Comparison of ENCODE assay signal across 2 cellular contexts in genomic region chr20:53736757-53737403, GRCh38.
TF ChIP-seq lines count a peak whose summit lies in the region.

No MANE protein-coding gene starts in this region.

TF ChIP-seq in GM23338, 12 proteins besides CTCF, POLR2A, EP300 and RAD21:
- TF ChIP-seq CREB1 (CRISPR knock-in tag; IDR thresholded peaks at IDR 0.05; ENCODE audit: low read depth) = no peak
- TF ChIP-seq ZNF114 (CRISPR knock-in tag; IDR thresholded peaks at IDR 0.05) = no peak
- no peak for TF ChIP-seq POLR2AphosphoS5 (IDR thresholded peaks at IDR 0.05; ENCODE audit: low read depth)
- TF ChIP-seq EZH2phosphoT487 (IDR thresholded peaks at IDR 0.05; ENCODE audit: unreplicated experiment) = no peak
- TF ChIP-seq STAT1 (IDR thresholded peaks at IDR 0.05; ENCODE audit: unreplicated experiment) = no peak
- no peak for TF ChIP-seq EZH2 (IDR thresholded peaks at IDR 0.05; ENCODE audit: low read depth, unreplicated experiment)
- no peak for TF ChIP-seq ETS1 (IDR thresholded peaks at IDR 0.05)
- no peak for TF ChIP-seq ZNF331 (CRISPR knock-in tag; IDR thresholded peaks at IDR 0.05; ENCODE audit: low read depth)
- TF ChIP-seq JUNB (IDR thresholded peaks at IDR 0.05; ENCODE audit: unreplicated experiment) = no peak
- TF ChIP-seq REST (IDR thresholded peaks at IDR 0.05; ENCODE audit: unreplicated experiment) = no peak
- TF ChIP-seq, protein P1, sequence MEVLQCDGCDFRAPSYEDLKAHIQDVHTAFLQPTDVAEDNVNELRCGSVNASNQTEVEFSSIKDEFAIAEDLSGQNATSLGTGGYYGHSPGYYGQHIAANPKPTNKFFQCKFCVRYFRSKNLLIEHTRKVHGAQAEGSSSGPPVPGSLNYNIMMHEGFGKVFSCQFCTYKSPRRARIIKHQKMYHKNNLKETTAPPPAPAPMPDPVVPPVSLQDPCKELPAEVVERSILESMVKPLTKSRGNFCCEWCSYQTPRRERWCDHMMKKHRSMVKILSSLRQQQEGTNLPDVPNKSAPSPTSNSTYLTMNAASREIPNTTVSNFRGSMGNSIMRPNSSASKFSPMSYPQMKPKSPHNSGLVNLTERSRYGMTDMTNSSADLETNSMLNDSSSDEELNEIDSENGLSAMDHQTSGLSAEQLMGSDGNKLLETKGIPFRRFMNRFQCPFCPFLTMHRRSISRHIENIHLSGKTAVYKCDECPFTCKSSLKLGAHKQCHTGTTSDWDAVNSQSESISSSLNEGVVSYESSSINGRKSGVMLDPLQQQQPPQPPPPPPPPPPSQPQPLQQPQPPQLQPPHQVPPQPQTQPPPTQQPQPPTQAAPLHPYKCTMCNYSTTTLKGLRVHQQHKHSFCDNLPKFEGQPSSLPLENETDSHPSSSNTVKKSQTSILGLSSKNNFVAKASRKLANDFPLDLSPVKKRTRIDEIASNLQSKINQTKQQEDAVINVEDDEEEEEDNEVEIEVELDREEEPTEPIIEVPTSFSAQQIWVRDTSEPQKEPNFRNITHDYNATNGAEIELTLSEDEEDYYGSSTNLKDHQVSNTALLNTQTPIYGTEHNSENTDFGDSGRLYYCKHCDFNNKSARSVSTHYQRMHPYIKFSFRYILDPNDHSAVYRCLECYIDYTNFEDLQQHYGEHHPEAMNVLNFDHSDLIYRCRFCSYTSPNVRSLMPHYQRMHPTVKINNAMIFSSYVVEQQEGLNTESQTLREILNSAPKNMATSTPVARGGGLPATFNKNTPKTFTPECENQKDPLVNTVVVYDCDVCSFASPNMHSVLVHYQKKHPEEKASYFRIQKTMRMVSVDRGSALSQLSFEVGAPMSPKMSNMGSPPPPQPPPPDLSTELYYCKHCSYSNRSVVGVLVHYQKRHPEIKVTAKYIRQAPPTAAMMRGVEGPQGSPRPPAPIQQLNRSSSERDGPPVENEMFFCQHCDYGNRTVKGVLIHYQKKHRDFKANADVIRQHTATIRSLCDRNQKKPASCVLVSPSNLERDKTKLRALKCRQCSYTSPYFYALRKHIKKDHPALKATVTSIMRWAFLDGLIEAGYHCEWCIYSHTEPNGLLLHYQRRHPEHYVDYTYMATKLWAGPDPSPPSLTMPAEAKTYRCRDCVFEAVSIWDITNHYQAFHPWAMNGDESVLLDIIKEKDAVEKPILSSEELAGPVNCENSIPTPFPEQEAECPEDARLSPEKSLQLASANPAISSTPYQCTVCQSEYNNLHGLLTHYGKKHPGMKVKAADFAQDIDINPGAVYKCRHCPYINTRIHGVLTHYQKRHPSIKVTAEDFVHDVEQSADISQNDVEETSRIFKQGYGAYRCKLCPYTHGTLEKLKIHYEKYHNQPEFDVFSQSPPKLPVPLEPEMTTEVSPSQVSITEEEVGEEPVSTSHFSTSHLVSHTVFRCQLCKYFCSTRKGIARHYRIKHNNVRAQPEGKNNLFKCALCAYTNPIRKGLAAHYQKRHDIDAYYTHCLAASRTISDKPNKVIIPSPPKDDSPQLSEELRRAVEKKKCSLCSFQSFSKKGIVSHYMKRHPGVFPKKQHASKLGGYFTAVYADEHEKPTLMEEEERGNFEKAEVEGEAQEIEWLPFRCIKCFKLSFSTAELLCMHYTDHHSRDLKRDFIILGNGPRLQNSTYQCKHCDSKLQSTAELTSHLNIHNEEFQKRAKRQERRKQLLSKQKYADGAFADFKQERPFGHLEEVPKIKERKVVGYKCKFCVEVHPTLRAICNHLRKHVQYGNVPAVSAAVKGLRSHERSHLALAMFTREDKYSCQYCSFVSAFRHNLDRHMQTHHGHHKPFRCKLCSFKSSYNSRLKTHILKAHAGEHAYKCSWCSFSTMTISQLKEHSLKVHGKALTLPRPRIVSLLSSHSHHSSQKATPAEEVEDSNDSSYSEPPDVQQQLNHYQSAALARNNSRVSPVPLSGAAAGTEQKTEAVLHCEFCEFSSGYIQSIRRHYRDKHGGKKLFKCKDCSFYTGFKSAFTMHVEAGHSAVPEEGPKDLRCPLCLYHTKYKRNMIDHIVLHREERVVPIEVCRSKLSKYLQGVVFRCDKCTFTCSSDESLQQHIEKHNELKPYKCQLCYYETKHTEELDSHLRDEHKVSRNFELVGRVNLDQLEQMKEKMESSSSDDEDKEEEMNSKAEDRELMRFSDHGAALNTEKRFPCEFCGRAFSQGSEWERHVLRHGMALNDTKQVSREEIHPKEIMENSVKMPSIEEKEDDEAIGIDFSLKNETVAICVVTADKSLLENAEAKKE (CRISPR knock-in tag; IDR thresholded peaks at IDR 0.05) = no peak
- TF ChIP-seq NANOG (IDR thresholded peaks at IDR 0.05; ENCODE audit: borderline replicate concordance) = no peak

TF ChIP-seq in H1, 55 proteins besides CTCF, POLR2A, EP300 and RAD21:
- TF ChIP-seq SIN3A (conservative IDR thresholded peaks at IDR 0.05 in 1 of 2, IDR thresholded peaks at IDR 0.05 in 1 of 2; ENCODE audit: low read depth in 1 of 2, low read length in 2 of 2) (no peak), BACH1 (IDR thresholded peaks at IDR 0.05; ENCODE audit: low read length) (no peak), POU5F1 (IDR thresholded peaks at IDR 0.05; ENCODE audit: low read depth, low read length) (no peak), PHF8 (conservative IDR thresholded peaks at IDR 0.05; ENCODE audit: low read depth, low read length) (no peak), YY1 (IDR thresholded peaks at IDR 0.05; ENCODE audit: low read depth, low read length) (peak; percentile 90), SUZ12 (IDR thresholded peaks at IDR 0.05; ENCODE audit: low read length) (no peak), CBX5 (IDR thresholded peaks at IDR 0.05; ENCODE audit: low read depth, low read length) (no peak), GTF2F1 (IDR thresholded peaks at IDR 0.05; ENCODE audit: borderline replicate concordance, low read depth, low read length) (no peak), HDAC6 (IDR thresholded peaks at IDR 0.05; ENCODE audit: low read depth, low read length) (no peak), CTBP2 (IDR thresholded peaks at IDR 0.05; ENCODE audit: borderline replicate concordance, insufficient read depth, insufficient read length, low read length) (no peak), SIX5 (IDR thresholded peaks at IDR 0.05; ENCODE audit: low read depth, low read length) (no peak), TAF1 (IDR thresholded peaks at IDR 0.05; ENCODE audit: low read depth, low read length) (0 out of 2 replicates have a peak, but pooled peaks have one; percentile 33), HDAC2 (IDR thresholded peaks at IDR 0.05; ENCODE audit: borderline replicate concordance in 1 of 2, low read depth in 2 of 2, low read length in 2 of 2) (peak in 1 of 2 experiments; percentile 91; a peak in 1 of 4 replicates), TCF12 (IDR thresholded peaks at IDR 0.05; ENCODE audit: low read depth, low read length) (no peak), JUN (IDR thresholded peaks at IDR 0.05; ENCODE audit: low read depth, low read length) (no peak), NANOG (IDR thresholded peaks at IDR 0.05; ENCODE audit: insufficient read depth, low read depth, low read length, poor library complexity, severe bottlenecking) (no peak), USF2 (IDR thresholded peaks at IDR 0.05; ENCODE audit: low read length) (no peak), RBBP5 (IDR thresholded peaks at IDR 0.05; ENCODE audit: borderline replicate concordance, low read depth, low read length) (0 out of 2 replicates have a peak, but pooled peaks have one; percentile 54), TEAD4 (IDR thresholded peaks at IDR 0.05; ENCODE audit: low read depth, low read length) (no peak), JUND (IDR thresholded peaks at IDR 0.05; ENCODE audit: low read length) (no peak), KDM1A (IDR thresholded peaks at IDR 0.05; ENCODE audit: borderline replicate concordance, low read length) (peak; percentile 96), ASH2L (IDR thresholded peaks at IDR 0.05; ENCODE audit: low read length) (peak; percentile 38), E2F6 (IDR thresholded peaks at IDR 0.05) (no peak), SP1 (IDR thresholded peaks at IDR 0.05; ENCODE audit: low read depth, low read length) (peak; percentile 63; the same call in 1 of the 2 replicates)
- TF ChIP-seq, protein P2, sequence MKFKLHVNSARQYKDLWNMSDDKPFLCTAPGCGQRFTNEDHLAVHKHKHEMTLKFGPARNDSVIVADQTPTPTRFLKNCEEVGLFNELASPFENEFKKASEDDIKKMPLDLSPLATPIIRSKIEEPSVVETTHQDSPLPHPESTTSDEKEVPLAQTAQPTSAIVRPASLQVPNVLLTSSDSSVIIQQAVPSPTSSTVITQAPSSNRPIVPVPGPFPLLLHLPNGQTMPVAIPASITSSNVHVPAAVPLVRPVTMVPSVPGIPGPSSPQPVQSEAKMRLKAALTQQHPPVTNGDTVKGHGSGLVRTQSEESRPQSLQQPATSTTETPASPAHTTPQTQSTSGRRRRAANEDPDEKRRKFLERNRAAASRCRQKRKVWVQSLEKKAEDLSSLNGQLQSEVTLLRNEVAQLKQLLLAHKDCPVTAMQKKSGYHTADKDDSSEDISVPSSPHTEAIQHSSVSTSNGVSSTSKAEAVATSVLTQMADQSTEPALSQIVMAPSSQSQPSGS (IDR thresholded peaks at IDR 0.05; ENCODE audit: low read length) = no peak
